Comparison of ENCODE assay signal across 9 cellular contexts in genomic region chr3:156812521-156813335, GRCh38. TPM values are rescaled to one million over a fixed set of nuclear protein-coding genes. Genes with fewer than 3 reads are reported as not detected.
DNase-seq lines count a peak whose midpoint lies in the region; ATAC-seq and TF ChIP-seq lines count a peak whose summit lies in the region.
"Had no signal": no experiment of that assay in that cellular context is flagged by ENCODE, and none has a peak within 500 bp of the region (broad histone marks: within the 10 kb centered on the region; RNA-seq: fewer than 3 reads in every experiment).

No MANE protein-coding gene starts in this region.

- no peak overlapping the region for H3K9ac ChIP-seq in colonic mucosa (ENCODE audit: low read depth in 2 of 2, low read length in 2 of 2)

- peaks cover 39% of the 10 kb centered on the region for H3K36me3 Mint-ChIP-seq in activated CD4-positive, alpha-beta memory T cell treated with anti-CD3 and anti-CD28 coated beads, Interleukin-2, amount 10 ng/mL, durations not matched to agents 7 days and 5 days (ENCODE audit: low read depth)
- peaks cover 13% of the 10 kb centered on the region for H3K36me3 Mint-ChIP-seq in activated CD4-positive, alpha-beta memory T cell treated with anti-CD3 and anti-CD28 coated beads for 36 hours
- peaks cover 18% of the 10 kb centered on the region for H3K36me3 Mint-ChIP-seq in stimulated activated effector memory CD8-positive, alpha-beta T cell treated with anti-CD3 and anti-CD28 coated beads, Interleukin-12 subunit alpha, Interleukin-12 subunit beta, amount 100 ng/mL, for 72 hours

- H3K4me1 Mint-ChIP-seq in activated CD4-positive, alpha-beta memory T cell treated with anti-CD3 and anti-CD28 coated beads, Interleukin-2, amount 10 ng/mL, durations not matched to agents 7 days and 5 days: peaks cover 52% of the 10 kb centered on the region
- peaks cover 33% of the 10 kb centered on the region for H3K4me1 Mint-ChIP-seq in activated CD4-positive, alpha-beta memory T cell treated with anti-CD3 and anti-CD28 coated beads for 36 hours (ENCODE audit: low read depth)
- peaks cover 23% of the 10 kb centered on the region for H3K4me1 Mint-ChIP-seq in stimulated activated effector memory CD8-positive, alpha-beta T cell treated with anti-CD3 and anti-CD28 coated beads, Interleukin-12 subunit alpha, Interleukin-12 subunit beta, amount 100 ng/mL, for 72 hours

- H3K9me3 Mint-ChIP-seq in activated CD4-positive, alpha-beta memory T cell treated with anti-CD3 and anti-CD28 coated beads, Interleukin-2, amount 10 ng/mL, durations not matched to agents 7 days and 5 days: no peaks in the 10 kb centered on the region
- no peaks in the 10 kb centered on the region for H3K9me3 Mint-ChIP-seq in activated CD4-positive, alpha-beta memory T cell treated with anti-CD3 and anti-CD28 coated beads for 36 hours
- no peaks in the 10 kb centered on the region for H3K9me3 Mint-ChIP-seq in stimulated activated effector memory CD8-positive, alpha-beta T cell treated with anti-CD3 and anti-CD28 coated beads, Interleukin-12 subunit alpha, Interleukin-12 subunit beta, amount 100 ng/mL, for 72 hours

- no peak for DNase-seq in activated CD4-positive, alpha-beta memory T cell treated with anti-CD3 and anti-CD28 coated beads, Interleukin-2, amount 10 ng/mL, durations not matched to agents 7 days and 5 days
- DNase-seq in activated CD4-positive, alpha-beta memory T cell treated with anti-CD3 and anti-CD28 coated beads for 36 hours: no peak
- DNase-seq in NOMO-1 (lab: John Stamatoyannopoulos, UW; ENCODE audit: unreplicated experiment in 2 of 2) (peak; percentile 26 to 54), colonic mucosa (peak; percentile 32), GM13977 (ENCODE audit: low spot score) (no peak), iPS-NIHi7 (ENCODE audit: extremely low spot score) (no peak)
- DNase-seq in stimulated activated effector memory CD8-positive, alpha-beta T cell treated with anti-CD3 and anti-CD28 coated beads, Interleukin-12 subunit alpha, Interleukin-12 subunit beta, amount 100 ng/mL, for 72 hours (ENCODE audit: low spot score in 2 of 2): peak in 1 of 2 donors; percentile 58
- DNase-seq in activated naive CD4-positive, alpha-beta T cell treated with anti-CD3 and anti-CD28 coated beads, Interleukin-2, amount 50 U/mL, for 16 hours: no peak
- DNase-seq: AML-193 had no signal

- H3K36me3 ChIP-seq in colonic mucosa: no peaks in the 10 kb centered on the region

- no peak overlapping the region for H3K4me3 Mint-ChIP-seq in activated CD4-positive, alpha-beta memory T cell treated with anti-CD3 and anti-CD28 coated beads, Interleukin-2, amount 10 ng/mL, durations not matched to agents 7 days and 5 days
- no peak overlapping the region for H3K4me3 Mint-ChIP-seq in activated CD4-positive, alpha-beta memory T cell treated with anti-CD3 and anti-CD28 coated beads for 36 hours
- peak overlapping the region; percentile 4 for H3K4me3 Mint-ChIP-seq in stimulated activated effector memory CD8-positive, alpha-beta T cell treated with anti-CD3 and anti-CD28 coated beads, Interleukin-12 subunit alpha, Interleukin-12 subunit beta, amount 100 ng/mL, for 72 hours

- peak; percentile 29 for ATAC-seq in stimulated activated effector memory CD8-positive, alpha-beta T cell treated with anti-CD3 and anti-CD28 coated beads, Interleukin-12 subunit alpha, Interleukin-12 subunit beta, amount 100 ng/mL, for 72 hours

- no peak for TF ChIP-seq CTCF in colonic mucosa (IDR thresholded peaks at IDR 0.05)
- no peak for TF ChIP-seq CTCF in GM13977 (IDR thresholded peaks at IDR 0.05; ENCODE audit: extremely low read depth, insufficient read depth, missing control alignments)

- in situ Hi-C loops in GM13977 (cut with MboI; ENCODE audit: low pct_unique_long_range_greater_than_20kb, low sequenced_read_pairs, unreplicated experiment): loop anchor here (10.0 kb wide), 1 partner anchor 128 kb away; no protein-coding TSS in a partner anchor

- CTCF ChIA-PET in activated CD4-positive, alpha-beta memory T cell treated with anti-CD3 and anti-CD28 coated beads, Interleukin-2, amount 10 ng/mL, durations not matched to agents 7 days and 5 days (lab: Charles Lee): interaction anchor here (0.9 to 1.3 kb wide), 3 partner anchors 37 to 270 kb away, joined by 3 to 4 read pairs (median 3); no protein-coding TSS in a partner anchor
- CTCF ChIA-PET in activated CD4-positive, alpha-beta memory T cell treated with anti-CD3 and anti-CD28 coated beads for 36 hours (lab: Charles Lee): interaction anchor here (1.4 kb wide), 1 partner anchor 269 kb away, joined by 4 read pairs; no protein-coding TSS in a partner anchor

- no peaks in the 10 kb centered on the region for H3K9me3 ChIP-seq in colonic mucosa

- intact Hi-C loops in activated CD4-positive, alpha-beta memory T cell treated with anti-CD3 and anti-CD28 coated beads for 36 hours (cut with micrococcal nuclease): no loop called here
- intact Hi-C loops in colonic mucosa (cut with DNase I): no loop called here

- H3K4me3 ChIP-seq in colonic mucosa: no peak overlapping the region

- H3K27ac ChIP-seq in colonic mucosa: no peak overlapping the region

- POLR2A ChIA-PET in activated CD4-positive, alpha-beta memory T cell treated with anti-CD3 and anti-CD28 coated beads, Interleukin-2, amount 10 ng/mL, durations not matched to agents 7 days and 5 days (lab: Charles Lee): interaction anchor here (0.9 to 1.8 kb wide), 11 partner anchors 14 to 347 kb away, joined by 3 to 8 read pairs (median 3); partner anchors contain the start of genes CCNL1, SSR3 and TIPARP
- POLR2A ChIA-PET in activated CD4-positive, alpha-beta memory T cell treated with anti-CD3 and anti-CD28 coated beads for 36 hours (lab: Charles Lee): no interaction called here

- H3K4me1 ChIP-seq in colonic mucosa: peaks cover 6% of the 10 kb centered on the region

- H3K27ac Mint-ChIP-seq in activated CD4-positive, alpha-beta memory T cell treated with anti-CD3 and anti-CD28 coated beads, Interleukin-2, amount 10 ng/mL, durations not matched to agents 7 days and 5 days: peak overlapping the region; percentile 75
- H3K27ac Mint-ChIP-seq in activated CD4-positive, alpha-beta memory T cell treated with anti-CD3 and anti-CD28 coated beads for 36 hours: no peak overlapping the region
- H3K27ac Mint-ChIP-seq in stimulated activated effector memory CD8-positive, alpha-beta T cell treated with anti-CD3 and anti-CD28 coated beads, Interleukin-12 subunit alpha, Interleukin-12 subunit beta, amount 100 ng/mL, for 72 hours: peak overlapping the region; percentile 26

- no peaks in the 10 kb centered on the region for H3K27me3 ChIP-seq in colonic mucosa

- H3K27me3 Mint-ChIP-seq in activated CD4-positive, alpha-beta memory T cell treated with anti-CD3 and anti-CD28 coated beads, Interleukin-2, amount 10 ng/mL, durations not matched to agents 7 days and 5 days: no peaks in the 10 kb centered on the region
- no peaks in the 10 kb centered on the region for H3K27me3 Mint-ChIP-seq in activated CD4-positive, alpha-beta memory T cell treated with anti-CD3 and anti-CD28 coated beads for 36 hours

RNA-seq across cellular contexts. Expression of gene LEKR1, which starts 13.4 kb away (rescaled TPM):
- total RNA-seq in activated CD4-positive, alpha-beta memory T cell treated with anti-CD3 and anti-CD28 coated beads, Interleukin-2, amount 10 ng/mL, durations not matched to agents 7 days and 5 days: 1 to 10 TPM; 1.4 to 1.6 TPM
- total RNA-seq in activated CD4-positive, alpha-beta memory T cell treated with anti-CD3 and anti-CD28 coated beads for 36 hours: under 1 TPM; 0.56 to 0.59 TPM
- total RNA-seq in colonic mucosa: 1 to 10 TPM; 1.6 to 2.0 TPM

Comparison
In these comparisons a context has a peak if more than half of its experiments do, and no peak if none do; other contexts are left out.
1. DNase-seq: peak in NOMO-1 (2 of 2) and colonic mucosa (single experiment); none in activated CD4-positive, alpha-beta memory T cell treated with anti-CD3 and anti-CD28 coated beads, Interleukin-2, amount 10 ng/mL, durations not matched to agents 7 days and 5 days (single experiment), activated CD4-positive, alpha-beta memory T cell treated with anti-CD3 and anti-CD28 coated beads for 36 hours (single experiment), GM13977 (single experiment), iPS-NIHi7 (single experiment) and activated naive CD4-positive, alpha-beta T cell treated with anti-CD3 and anti-CD28 coated beads, Interleukin-2, amount 50 U/mL, for 16 hours (single experiment).